1 cellular context compared by ENCODE assay signal in the genomic region with DNA sequence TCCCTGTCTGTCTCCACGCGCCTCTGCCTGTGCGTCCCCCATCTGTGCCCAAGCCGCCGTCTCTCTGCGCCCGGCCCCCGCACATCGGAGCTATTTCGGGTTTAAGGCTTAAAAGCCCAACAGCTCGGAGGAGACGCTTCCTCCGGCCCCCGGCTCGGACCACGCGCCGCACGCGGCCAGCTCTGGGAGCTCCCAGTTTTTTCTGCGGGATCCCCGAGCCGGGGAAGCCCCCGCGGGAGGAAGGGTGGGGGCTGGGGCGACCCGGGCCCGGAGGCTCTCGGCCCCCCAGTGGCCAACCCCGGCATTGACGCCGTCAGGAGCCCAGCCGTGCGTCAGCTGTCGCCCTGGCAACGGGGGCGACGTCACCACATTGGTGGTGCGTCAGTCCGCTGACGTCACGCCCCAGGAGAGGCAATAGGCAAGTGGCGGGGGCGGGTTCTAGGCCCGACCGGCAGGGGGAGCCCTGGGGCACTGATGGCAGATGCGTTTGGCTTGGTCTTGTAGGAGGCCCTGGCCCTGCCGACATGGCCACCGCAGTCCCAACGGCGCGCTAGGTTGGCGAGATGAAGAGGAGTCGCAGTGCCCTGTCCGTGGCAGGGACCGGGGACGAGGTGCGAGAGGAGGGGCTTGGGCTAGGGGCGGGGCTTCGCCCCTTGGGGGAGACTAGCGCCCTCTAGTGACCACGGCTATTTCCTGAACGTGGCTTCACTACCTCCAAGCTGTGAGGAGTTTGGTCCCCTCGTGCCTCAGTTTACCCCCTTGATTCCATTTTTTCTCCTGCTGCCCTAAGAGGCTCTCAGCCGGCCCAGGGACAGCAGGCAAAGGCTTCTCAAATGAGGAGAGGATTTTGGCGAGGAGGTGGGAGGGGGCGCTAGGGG.
TF ChIP-seq lines count a peak whose summit lies in the region.

No MANE protein-coding gene starts in this region.

TF ChIP-seq in K562, 482 proteins besides CTCF, POLR2A, EP300 and RAD21 (continued from another document and continues in another):
- no peak; the same call in 1 of the 2 replicates for TF ChIP-seq ZNF431 (CRISPR knock-in tag; IDR thresholded peaks at IDR 0.05)
- TF ChIP-seq SRSF9 (IDR thresholded peaks at IDR 0.05; ENCODE audit: borderline replicate concordance, low read depth, low read length): no peak
- peak; percentile 83 for TF ChIP-seq RBFOX2 (IDR thresholded peaks at IDR 0.05; ENCODE audit: low read depth, low read length)
- peak; percentile 36; the same call in 1 of the 2 replicates for TF ChIP-seq ZEB2 (IDR thresholded peaks at IDR 0.05)
- TF ChIP-seq PHB2 (IDR thresholded peaks at IDR 0.05; ENCODE audit: low read depth): peak; percentile 56; the same call in 1 of the 2 replicates
- TF ChIP-seq, protein P1, sequence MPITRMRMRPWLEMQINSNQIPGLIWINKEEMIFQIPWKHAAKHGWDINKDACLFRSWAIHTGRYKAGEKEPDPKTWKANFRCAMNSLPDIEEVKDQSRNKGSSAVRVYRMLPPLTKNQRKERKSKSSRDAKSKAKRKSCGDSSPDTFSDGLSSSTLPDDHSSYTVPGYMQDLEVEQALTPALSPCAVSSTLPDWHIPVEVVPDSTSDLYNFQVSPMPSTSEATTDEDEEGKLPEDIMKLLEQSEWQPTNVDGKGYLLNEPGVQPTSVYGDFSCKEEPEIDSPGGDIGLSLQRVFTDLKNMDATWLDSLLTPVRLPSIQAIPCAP (CRISPR knock-in tag; IDR thresholded peaks at IDR 0.05; ENCODE audit: borderline replicate concordance): no peak
- no peak; the same call in 1 of the 2 replicates for TF ChIP-seq ZNF274 (IDR thresholded peaks at IDR 0.05; ENCODE audit: borderline replicate concordance, low read depth, low read length)
- TF ChIP-seq FIP1L1 (IDR thresholded peaks at IDR 0.05; ENCODE audit: low read depth, low read length, poor library complexity, severe bottlenecking): peak; percentile 90
- no peak for TF ChIP-seq ZNF282 (CRISPR knock-in tag; IDR thresholded peaks at IDR 0.05)
- TF ChIP-seq SP2 (IDR thresholded peaks at IDR 0.05; ENCODE audit: extremely low read depth, low read depth, low read length, poor library complexity, severe bottlenecking): no peak
- no peak for TF ChIP-seq ZNF75A (CRISPR knock-in tag; IDR thresholded peaks at IDR 0.05)
- TF ChIP-seq, protein P2, sequence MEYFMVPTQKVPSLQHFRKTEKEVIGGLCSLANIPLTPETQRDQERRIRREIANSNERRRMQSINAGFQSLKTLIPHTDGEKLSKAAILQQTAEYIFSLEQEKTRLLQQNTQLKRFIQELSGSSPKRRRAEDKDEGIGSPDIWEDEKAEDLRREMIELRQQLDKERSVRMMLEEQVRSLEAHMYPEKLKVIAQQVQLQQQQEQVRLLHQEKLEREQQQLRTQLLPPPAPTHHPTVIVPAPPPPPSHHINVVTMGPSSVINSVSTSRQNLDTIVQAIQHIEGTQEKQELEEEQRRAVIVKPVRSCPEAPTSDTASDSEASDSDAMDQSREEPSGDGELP (CRISPR knock-in tag; IDR thresholded peaks at IDR 0.05; ENCODE audit: borderline replicate concordance): peak; percentile 97
- peak; percentile 88; the same call in 1 of the 2 replicates for TF ChIP-seq KLF13 (tag; IDR thresholded peaks at IDR 0.05; ENCODE audit: borderline replicate concordance, low read depth)
- TF ChIP-seq, protein P3, sequence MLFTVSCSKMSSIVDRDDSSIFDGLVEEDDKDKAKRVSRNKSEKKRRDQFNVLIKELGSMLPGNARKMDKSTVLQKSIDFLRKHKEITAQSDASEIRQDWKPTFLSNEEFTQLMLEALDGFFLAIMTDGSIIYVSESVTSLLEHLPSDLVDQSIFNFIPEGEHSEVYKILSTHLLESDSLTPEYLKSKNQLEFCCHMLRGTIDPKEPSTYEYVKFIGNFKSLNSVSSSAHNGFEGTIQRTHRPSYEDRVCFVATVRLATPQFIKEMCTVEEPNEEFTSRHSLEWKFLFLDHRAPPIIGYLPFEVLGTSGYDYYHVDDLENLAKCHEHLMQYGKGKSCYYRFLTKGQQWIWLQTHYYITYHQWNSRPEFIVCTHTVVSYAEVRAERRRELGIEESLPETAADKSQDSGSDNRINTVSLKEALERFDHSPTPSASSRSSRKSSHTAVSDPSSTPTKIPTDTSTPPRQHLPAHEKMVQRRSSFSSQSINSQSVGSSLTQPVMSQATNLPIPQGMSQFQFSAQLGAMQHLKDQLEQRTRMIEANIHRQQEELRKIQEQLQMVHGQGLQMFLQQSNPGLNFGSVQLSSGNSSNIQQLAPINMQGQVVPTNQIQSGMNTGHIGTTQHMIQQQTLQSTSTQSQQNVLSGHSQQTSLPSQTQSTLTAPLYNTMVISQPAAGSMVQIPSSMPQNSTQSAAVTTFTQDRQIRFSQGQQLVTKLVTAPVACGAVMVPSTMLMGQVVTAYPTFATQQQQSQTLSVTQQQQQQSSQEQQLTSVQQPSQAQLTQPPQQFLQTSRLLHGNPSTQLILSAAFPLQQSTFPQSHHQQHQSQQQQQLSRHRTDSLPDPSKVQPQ (CRISPR knock-in tag; IDR thresholded peaks at IDR 0.05; ENCODE audit: borderline replicate concordance): no peak
- TF ChIP-seq, protein P4, sequence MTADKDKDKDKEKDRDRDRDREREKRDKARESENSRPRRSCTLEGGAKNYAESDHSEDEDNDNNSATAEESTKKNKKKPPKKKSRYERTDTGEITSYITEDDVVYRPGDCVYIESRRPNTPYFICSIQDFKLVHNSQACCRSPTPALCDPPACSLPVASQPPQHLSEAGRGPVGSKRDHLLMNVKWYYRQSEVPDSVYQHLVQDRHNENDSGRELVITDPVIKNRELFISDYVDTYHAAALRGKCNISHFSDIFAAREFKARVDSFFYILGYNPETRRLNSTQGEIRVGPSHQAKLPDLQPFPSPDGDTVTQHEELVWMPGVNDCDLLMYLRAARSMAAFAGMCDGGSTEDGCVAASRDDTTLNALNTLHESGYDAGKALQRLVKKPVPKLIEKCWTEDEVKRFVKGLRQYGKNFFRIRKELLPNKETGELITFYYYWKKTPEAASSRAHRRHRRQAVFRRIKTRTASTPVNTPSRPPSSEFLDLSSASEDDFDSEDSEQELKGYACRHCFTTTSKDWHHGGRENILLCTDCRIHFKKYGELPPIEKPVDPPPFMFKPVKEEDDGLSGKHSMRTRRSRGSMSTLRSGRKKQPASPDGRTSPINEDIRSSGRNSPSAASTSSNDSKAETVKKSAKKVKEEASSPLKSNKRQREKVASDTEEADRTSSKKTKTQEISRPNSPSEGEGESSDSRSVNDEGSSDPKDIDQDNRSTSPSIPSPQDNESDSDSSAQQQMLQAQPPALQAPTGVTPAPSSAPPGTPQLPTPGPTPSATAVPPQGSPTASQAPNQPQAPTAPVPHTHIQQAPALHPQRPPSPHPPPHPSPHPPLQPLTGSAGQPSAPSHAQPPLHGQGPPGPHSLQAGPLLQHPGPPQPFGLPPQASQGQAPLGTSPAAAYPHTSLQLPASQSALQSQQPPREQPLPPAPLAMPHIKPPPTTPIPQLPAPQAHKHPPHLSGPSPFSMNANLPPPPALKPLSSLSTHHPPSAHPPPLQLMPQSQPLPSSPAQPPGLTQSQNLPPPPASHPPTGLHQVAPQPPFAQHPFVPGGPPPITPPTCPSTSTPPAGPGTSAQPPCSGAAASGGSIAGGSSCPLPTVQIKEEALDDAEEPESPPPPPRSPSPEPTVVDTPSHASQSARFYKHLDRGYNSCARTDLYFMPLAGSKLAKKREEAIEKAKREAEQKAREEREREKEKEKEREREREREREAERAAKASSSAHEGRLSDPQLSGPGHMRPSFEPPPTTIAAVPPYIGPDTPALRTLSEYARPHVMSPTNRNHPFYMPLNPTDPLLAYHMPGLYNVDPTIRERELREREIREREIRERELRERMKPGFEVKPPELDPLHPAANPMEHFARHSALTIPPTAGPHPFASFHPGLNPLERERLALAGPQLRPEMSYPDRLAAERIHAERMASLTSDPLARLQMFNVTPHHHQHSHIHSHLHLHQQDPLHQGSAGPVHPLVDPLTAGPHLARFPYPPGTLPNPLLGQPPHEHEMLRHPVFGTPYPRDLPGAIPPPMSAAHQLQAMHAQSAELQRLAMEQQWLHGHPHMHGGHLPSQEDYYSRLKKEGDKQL (CRISPR knock-in tag; IDR thresholded peaks at IDR 0.05; ENCODE audit: borderline replicate concordance): no peak
- peak; percentile 100 for TF ChIP-seq NCOA1 (IDR thresholded peaks at IDR 0.05; ENCODE audit: low read depth)
- no peak for TF ChIP-seq HMG20A (CRISPR knock-in tag; conservative IDR thresholded peaks at IDR 0.05)
- TF ChIP-seq ZFP36 (IDR thresholded peaks at IDR 0.05; ENCODE audit: low read depth, low read length, partially characterized antibody): peak; percentile 26
- no peak for TF ChIP-seq ZNF165 (CRISPR knock-in tag; IDR thresholded peaks at IDR 0.05; ENCODE audit: borderline replicate concordance)
- TF ChIP-seq, protein P5, sequence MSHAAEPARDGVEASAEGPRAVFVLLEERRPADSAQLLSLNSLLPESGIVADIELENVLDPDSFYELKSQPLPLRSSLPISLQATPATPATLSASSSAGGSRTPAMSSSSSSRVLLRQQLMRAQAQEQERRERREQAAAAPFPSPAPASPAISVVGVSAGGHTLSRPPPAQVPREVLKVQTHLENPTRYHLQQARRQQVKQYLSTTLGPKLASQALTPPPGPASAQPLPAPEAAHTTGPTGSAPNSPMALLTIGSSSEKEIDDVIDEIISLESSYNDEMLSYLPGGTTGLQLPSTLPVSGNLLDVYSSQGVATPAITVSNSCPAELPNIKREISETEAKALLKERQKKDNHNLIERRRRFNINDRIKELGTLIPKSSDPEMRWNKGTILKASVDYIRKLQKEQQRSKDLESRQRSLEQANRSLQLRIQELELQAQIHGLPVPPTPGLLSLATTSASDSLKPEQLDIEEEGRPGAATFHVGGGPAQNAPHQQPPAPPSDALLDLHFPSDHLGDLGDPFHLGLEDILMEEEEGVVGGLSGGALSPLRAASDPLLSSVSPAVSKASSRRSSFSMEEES (CRISPR knock-in tag; IDR thresholded peaks at IDR 0.05): no peak
- TF ChIP-seq, protein P6, sequence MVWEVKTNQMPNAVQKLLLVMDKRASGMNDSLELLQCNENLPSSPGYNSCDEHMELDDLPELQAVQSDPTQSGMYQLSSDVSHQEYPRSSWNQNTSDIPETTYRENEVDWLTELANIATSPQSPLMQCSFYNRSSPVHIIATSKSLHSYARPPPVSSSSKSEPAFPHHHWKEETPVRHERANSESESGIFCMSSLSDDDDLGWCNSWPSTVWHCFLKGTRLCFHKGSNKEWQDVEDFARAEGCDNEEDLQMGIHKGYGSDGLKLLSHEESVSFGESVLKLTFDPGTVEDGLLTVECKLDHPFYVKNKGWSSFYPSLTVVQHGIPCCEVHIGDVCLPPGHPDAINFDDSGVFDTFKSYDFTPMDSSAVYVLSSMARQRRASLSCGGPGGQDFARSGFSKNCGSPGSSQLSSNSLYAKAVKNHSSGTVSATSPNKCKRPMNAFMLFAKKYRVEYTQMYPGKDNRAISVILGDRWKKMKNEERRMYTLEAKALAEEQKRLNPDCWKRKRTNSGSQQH (CRISPR knock-in tag; IDR thresholded peaks at IDR 0.05): 0 out of 2 replicates have a peak, but pooled peaks have one; percentile 22
- TF ChIP-seq PHF20 (IDR thresholded peaks at IDR 0.05; ENCODE audit: partially characterized antibody): no peak
- TF ChIP-seq ZNF174 (CRISPR knock-in tag; IDR thresholded peaks at IDR 0.05): no peak
- TF ChIP-seq, protein P7, sequence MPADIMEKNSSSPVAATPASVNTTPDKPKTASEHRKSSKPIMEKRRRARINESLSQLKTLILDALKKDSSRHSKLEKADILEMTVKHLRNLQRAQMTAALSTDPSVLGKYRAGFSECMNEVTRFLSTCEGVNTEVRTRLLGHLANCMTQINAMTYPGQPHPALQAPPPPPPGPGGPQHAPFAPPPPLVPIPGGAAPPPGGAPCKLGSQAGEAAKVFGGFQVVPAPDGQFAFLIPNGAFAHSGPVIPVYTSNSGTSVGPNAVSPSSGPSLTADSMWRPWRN (IDR thresholded peaks at IDR 0.05; ENCODE audit: low read depth): peak; percentile 30; the same call in 1 of the 2 replicates
- no peak; the same call in 1 of the 2 replicates for TF ChIP-seq XRCC3 (IDR thresholded peaks at IDR 0.05)
- TF ChIP-seq HOXB6 (CRISPR knock-in tag; IDR thresholded peaks at IDR 0.05; ENCODE audit: borderline replicate concordance): no peak
- no peak for TF ChIP-seq IFI16 (CRISPR knock-in tag; IDR thresholded peaks at IDR 0.05)
- no peak for TF ChIP-seq SMAD2 (IDR thresholded peaks at IDR 0.05; ENCODE audit: low read depth, low read length)
- peak; percentile 92 for TF ChIP-seq U2AF1 (optimal IDR thresholded peaks at IDR 0.05; ENCODE audit: low read depth, low read length)
- TF ChIP-seq PCBP1 (IDR thresholded peaks at IDR 0.05; ENCODE audit: low read depth, low read length, poor library complexity, severe bottlenecking): peak; percentile 92
- TF ChIP-seq NR3C1 (CRISPR knock-in tag; IDR thresholded peaks at IDR 0.05): no peak
- TF ChIP-seq ZSCAN32 (CRISPR knock-in tag; IDR thresholded peaks at IDR 0.05): peak; percentile 70; the same call in 1 of the 2 replicates
- peak; percentile 90; the same call in 1 of the 2 replicates for TF ChIP-seq ZBTB17 (CRISPR knock-in tag; IDR thresholded peaks at IDR 0.05)
- TF ChIP-seq ZNF589 (CRISPR knock-in tag; IDR thresholded peaks at IDR 0.05; ENCODE audit: low read depth): peak; percentile 93
- peak in 1 of 2 experiments; percentile 94; a peak in 2 of 3 replicates for TF ChIP-seq CBX3 (IDR thresholded peaks at IDR 0.05; ENCODE audit: borderline replicate concordance in 1 of 2, low read length in 2 of 2)
- TF ChIP-seq, protein P8, sequence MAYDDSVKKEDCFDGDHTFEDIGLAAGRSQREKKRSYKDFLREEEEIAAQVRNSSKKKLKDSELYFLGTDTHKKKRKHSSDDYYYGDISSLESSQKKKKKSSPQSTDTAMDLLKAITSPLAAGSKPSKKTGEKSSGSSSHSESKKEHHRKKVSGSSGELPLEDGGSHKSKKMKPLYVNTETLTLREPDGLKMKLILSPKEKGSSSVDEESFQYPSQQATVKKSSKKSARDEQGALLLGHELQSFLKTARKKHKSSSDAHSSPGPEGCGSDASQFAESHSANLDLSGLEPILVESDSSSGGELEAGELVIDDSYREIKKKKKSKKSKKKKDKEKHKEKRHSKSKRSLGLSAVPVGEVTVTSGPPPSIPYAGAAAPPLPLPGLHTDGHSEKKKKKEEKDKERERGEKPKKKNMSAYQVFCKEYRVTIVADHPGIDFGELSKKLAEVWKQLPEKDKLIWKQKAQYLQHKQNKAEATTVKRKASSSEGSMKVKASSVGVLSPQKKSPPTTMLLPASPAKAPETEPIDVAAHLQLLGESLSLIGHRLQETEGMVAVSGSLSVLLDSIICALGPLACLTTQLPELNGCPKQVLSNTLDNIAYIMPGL (CRISPR knock-in tag; IDR thresholded peaks at IDR 0.05): peak; percentile 99
- no peak for TF ChIP-seq NR2C1 (IDR thresholded peaks at IDR 0.05)
- TF ChIP-seq NR2C1 (tag; IDR thresholded peaks at IDR 0.05): no peak; the same call in 1 of the 2 replicates
- TF ChIP-seq, protein P9, sequence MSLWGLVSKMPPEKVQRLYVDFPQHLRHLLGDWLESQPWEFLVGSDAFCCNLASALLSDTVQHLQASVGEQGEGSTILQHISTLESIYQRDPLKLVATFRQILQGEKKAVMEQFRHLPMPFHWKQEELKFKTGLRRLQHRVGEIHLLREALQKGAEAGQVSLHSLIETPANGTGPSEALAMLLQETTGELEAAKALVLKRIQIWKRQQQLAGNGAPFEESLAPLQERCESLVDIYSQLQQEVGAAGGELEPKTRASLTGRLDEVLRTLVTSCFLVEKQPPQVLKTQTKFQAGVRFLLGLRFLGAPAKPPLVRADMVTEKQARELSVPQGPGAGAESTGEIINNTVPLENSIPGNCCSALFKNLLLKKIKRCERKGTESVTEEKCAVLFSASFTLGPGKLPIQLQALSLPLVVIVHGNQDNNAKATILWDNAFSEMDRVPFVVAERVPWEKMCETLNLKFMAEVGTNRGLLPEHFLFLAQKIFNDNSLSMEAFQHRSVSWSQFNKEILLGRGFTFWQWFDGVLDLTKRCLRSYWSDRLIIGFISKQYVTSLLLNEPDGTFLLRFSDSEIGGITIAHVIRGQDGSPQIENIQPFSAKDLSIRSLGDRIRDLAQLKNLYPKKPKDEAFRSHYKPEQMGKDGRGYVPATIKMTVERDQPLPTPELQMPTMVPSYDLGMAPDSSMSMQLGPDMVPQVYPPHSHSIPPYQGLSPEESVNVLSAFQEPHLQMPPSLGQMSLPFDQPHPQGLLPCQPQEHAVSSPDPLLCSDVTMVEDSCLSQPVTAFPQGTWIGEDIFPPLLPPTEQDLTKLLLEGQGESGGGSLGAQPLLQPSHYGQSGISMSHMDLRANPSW (CRISPR knock-in tag; IDR thresholded peaks at IDR 0.05): no peak
